In the genomic region with DNA sequence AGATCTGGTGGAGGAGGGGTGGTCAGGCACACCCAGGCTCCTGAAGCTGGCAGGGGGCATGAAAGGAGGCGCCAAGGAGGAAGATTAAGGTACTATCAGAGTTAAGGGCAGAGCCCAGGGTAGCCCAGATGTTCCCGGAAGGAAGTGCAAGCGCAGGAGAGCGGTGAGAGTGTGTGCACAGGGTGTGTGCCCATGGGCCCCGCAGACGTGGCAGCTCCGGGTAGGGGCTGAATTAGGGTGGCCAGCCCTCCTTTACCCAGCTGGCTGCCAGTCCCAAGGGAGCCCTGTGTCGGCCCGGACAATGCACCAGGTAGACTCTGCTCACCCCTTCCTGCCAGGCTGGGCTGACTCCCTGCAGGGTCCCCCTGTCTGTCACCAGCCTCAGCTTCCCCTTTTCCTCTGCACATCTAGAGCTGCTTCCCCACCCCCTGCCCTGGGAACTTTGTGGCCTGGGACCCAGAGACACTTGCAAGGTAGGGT, we compare ENCODE assay signal across 12 cellular contexts. TPM values are rescaled to one million over a fixed set of nuclear protein-coding genes. Genes with fewer than 3 reads are reported as not detected.
DNase-seq lines count a peak whose midpoint lies in the region; ATAC-seq and TF ChIP-seq lines count a peak whose summit lies in the region.
"Had no signal": no experiment of that assay in that cellular context is flagged by ENCODE, and none has a peak within 500 bp of the region (broad histone marks: within the 10 kb centered on the region; RNA-seq: fewer than 3 reads in every experiment).

Gene SMIM33 (plus strand): TSS at position 184 of the 480 bp plus-strand sequence. CDS start 118 bp downstream, at position 302.

- H3K9me3 ChIP-seq in left ventricle myocardium inferior (replicated peaks) (no peaks in the 10 kb centered on the region), endodermal cell (ENCODE audit: control insufficient read depth, low read length) (no peaks in the 10 kb centered on the region), stomach (no peaks in the 10 kb centered on the region)

- DNase-seq in Right ventricle myocardium superior = no peak
- no peak for DNase-seq in left ventricle myocardium inferior
- peak; percentile 28 to 44 for DNase-seq in activated CD4-positive, alpha-beta T cell treated with anti-CD3 and anti-CD28 coated beads for 4 hours
- peak; percentile 50 for DNase-seq in endodermal cell
- DNase-seq in stomach = peak; percentile 36
- DNase-seq in 8988T = no peak
- no peak for DNase-seq in NK-92 treated with Interleukin-12 subunit alpha and Interleukin-12 subunit beta, amount 100 ng/mL, for 24 hours (lab: John Stamatoyannopoulos, UW)
- DNase-seq in type B pancreatic cell (ENCODE audit: extremely low spot score, unreplicated experiment) = no peak
- DNase-seq: kidney glomerular epithelial cell had no signal

- H3K27ac ChIP-seq in left ventricle myocardium inferior (replicated peaks) (no peak within 1 kb of the TSS), endodermal cell (ENCODE audit: low read depth, low read length) (no peak within 1 kb of the TSS), stomach (peak within 1 kb of the TSS in 3 of 5 donors; percentile 0 to 41 (median 41))

- WGBS in endodermal cell (ENCODE audit: insufficient coverage in 1 of 2, insufficient read length in 1 of 2), 2 experiments = 89 to 90% methylated on average over 7 to 9 of the region's 9 CpGs
- WGBS in stomach, 5 donors = 20 to 38% (median 30%) methylated on average over 4 to 9 of the region's 9 CpGs

- peak within 1 kb of the TSS; percentile 39 for H3K27ac Mint-ChIP-seq in endodermal cell
- no peak within 1 kb of the TSS for H3K27ac Mint-ChIP-seq in type B pancreatic cell

- H3K4me1 Mint-ChIP-seq in endodermal cell = peaks cover 23% of the 10 kb centered on the region
- peaks cover 35% of the 10 kb centered on the region for H3K4me1 Mint-ChIP-seq in type B pancreatic cell (ENCODE audit: unreplicated experiment)

- no peak within 1 kb of the TSS for H3K4me3 ChIP-seq in left ventricle myocardium inferior
- H3K4me3 ChIP-seq in endodermal cell (ENCODE audit: low read length) = no peak within 1 kb of the TSS
- no peak within 1 kb of the TSS for H3K4me3 ChIP-seq in stomach

- H3K36me3 Mint-ChIP-seq in endodermal cell (ENCODE audit: low read depth) (no peaks in the 10 kb centered on the region), type B pancreatic cell (no peaks in the 10 kb centered on the region)

- no peaks in the 10 kb centered on the region for H3K27me3 ChIP-seq in left ventricle myocardium inferior (ENCODE audit: low read depth)
- no peaks in the 10 kb centered on the region for H3K27me3 ChIP-seq in endodermal cell (ENCODE audit: control insufficient read depth, insufficient read depth, low read length, poor library complexity, severe bottlenecking)
- no peaks in the 10 kb centered on the region for H3K27me3 ChIP-seq in stomach

- TF ChIP-seq CTCF in left ventricle myocardium inferior (IDR thresholded peaks at IDR 0.05; ENCODE audit: borderline replicate concordance) (no peak), endodermal cell (conservative IDR thresholded peaks at IDR 0.05) (no peak), stomach (IDR thresholded peaks at IDR 0.05) (no peak), type B pancreatic cell (conservative IDR thresholded peaks at IDR 0.05) (no peak)

- ATAC-seq in Right ventricle myocardium superior (ENCODE audit: poor library complexity) = peak; percentile 13

- no peak within 1 kb of the TSS for H3K9ac ChIP-seq in endodermal cell (ENCODE audit: extremely low read depth, low read length, poor library complexity, severe bottlenecking)

- no peak for TF ChIP-seq EP300 in stomach (IDR thresholded peaks at IDR 0.05)

- no peak within 1 kb of the TSS for H3K4me3 Mint-ChIP-seq in endodermal cell
- H3K4me3 Mint-ChIP-seq in type B pancreatic cell = no peak within 1 kb of the TSS

- intact Hi-C loops in Right ventricle myocardium superior (cut with DNase I) (no loop called here), left ventricle myocardium inferior (cut with micrococcal nuclease) (no loop called here), stomach (cut with DNase I; ENCODE audit: low total_unique reads) (no loop called here)

- no peak for TF ChIP-seq POLR2A in stomach (IDR thresholded peaks at IDR 0.05)

- H3K27me3 Mint-ChIP-seq in endodermal cell (ENCODE audit: insufficient read depth) = no peaks in the 10 kb centered on the region
- H3K27me3 Mint-ChIP-seq in type B pancreatic cell = peaks cover 10% of the 10 kb centered on the region

- H3K36me3 ChIP-seq in left ventricle myocardium inferior (peaks cover 4% of the 10 kb centered on the region), endodermal cell (ENCODE audit: control insufficient read depth, insufficient read depth, low read length) (no peaks in the 10 kb centered on the region), stomach (peaks cover 0 to 11% (median 6%) of the 10 kb centered on the region in 4 donors)

- no peaks in the 10 kb centered on the region for H3K9me3 Mint-ChIP-seq in endodermal cell
- H3K9me3 Mint-ChIP-seq in type B pancreatic cell = no peaks in the 10 kb centered on the region

- peaks cover 38% of the 10 kb centered on the region for H3K4me1 ChIP-seq in left ventricle myocardium inferior
- peaks cover 7% of the 10 kb centered on the region for H3K4me1 ChIP-seq in endodermal cell (ENCODE audit: control insufficient read depth, insufficient read depth, low read length)
- peaks cover 0 to 41% (median 17%) of the 10 kb centered on the region in 4 donors for H3K4me1 ChIP-seq in stomach

RNA-seq across cellular contexts. Expression of gene SMIM33, which starts in this region (rescaled TPM):
- not detected for total RNA-seq in Right ventricle myocardium superior
- not detected for total RNA-seq in left ventricle myocardium inferior
- total RNA-seq in endodermal cell = not detected
- not detected for polyA plus RNA-seq in endodermal cell (2013, experiment 1 of 2)
- not detected for polyA plus RNA-seq in endodermal cell (2013, experiment 2 of 2)
- total RNA-seq in stomach = under 1 TPM in 1 of 5 donors, not detected in 4; 0.87 TPM
- under 1 TPM in 2 of 3 donors, not detected in 1; 0.13 to 0.46 TPM for polyA plus RNA-seq in stomach
- not detected in 2 replicates for total RNA-seq in type B pancreatic cell (ENCODE audit: low replicate concordance)
- total RNA-seq: endothelial cell of umbilical vein, urinary bladder had no signal
- polyA plus RNA-seq: AG04450, endothelial cell of umbilical vein, urinary bladder had no signal

Comparison
In these comparisons a context has a peak if more than half of its experiments do, and no peak if none do; other contexts are left out.
1. Peak in ATAC-seq in Right ventricle myocardium superior; RNA of the gene not detected or under 1 TPM.
2. Peak in DNase-seq in endodermal cell; RNA of the gene not detected or under 1 TPM.
3. Peak in DNase-seq and H3K27ac ChIP-seq in stomach; RNA of the gene not detected or under 1 TPM.
4. DNase-seq: peak in activated CD4-positive, alpha-beta T cell treated with anti-CD3 and anti-CD28 coated beads for 4 hours (2 of 2); none in Right ventricle myocardium superior (single experiment), left ventricle myocardium inferior (single experiment), 8988T (single experiment), NK-92 treated with Interleukin-12 subunit alpha and Interleukin-12 subunit beta, amount 100 ng/mL, for 24 hours (single experiment) and type B pancreatic cell (single experiment).